ENCODE assay signal across 1 cellular context in genomic region chr2:128290356-128290755, GRCh38.
TF ChIP-seq lines count a peak whose summit lies in the region.

No MANE protein-coding gene starts in this region.

TF ChIP-seq in HepG2, 621 proteins besides CTCF, POLR2A, EP300 and RAD21:
- TF ChIP-seq ZNF652 (CRISPR knock-in tag; IDR thresholded peaks at IDR 0.05; ENCODE audit: borderline replicate concordance, low read depth), result no peak
- no peak for TF ChIP-seq ZNF720 (CRISPR knock-in tag; IDR thresholded peaks at IDR 0.05)
- TF ChIP-seq ZBTB20 (CRISPR knock-in tag; IDR thresholded peaks at IDR 0.05; ENCODE audit: borderline replicate concordance, low read depth), result no peak
- no peak for TF ChIP-seq ZNF235 (CRISPR knock-in tag; IDR thresholded peaks at IDR 0.05; ENCODE audit: borderline replicate concordance)
- TF ChIP-seq ZHX1 (CRISPR knock-in tag; IDR thresholded peaks at IDR 0.05; ENCODE audit: low read depth), result no peak
- TF ChIP-seq CHD4 (IDR thresholded peaks at IDR 0.05; ENCODE audit: borderline replicate concordance, low read length), result no peak
- no peak for TF ChIP-seq SP1 (IDR thresholded peaks at IDR 0.05)
- no peak for TF ChIP-seq SP1 (CRISPR knock-in tag; IDR thresholded peaks at IDR 0.05)
- no peak for TF ChIP-seq PITX1 (CRISPR knock-in tag; IDR thresholded peaks at IDR 0.05)
- no peak for TF ChIP-seq ZNF646 (CRISPR knock-in tag; IDR thresholded peaks at IDR 0.05)
- TF ChIP-seq CREM (IDR thresholded peaks at IDR 0.05), result no peak
- no peak for TF ChIP-seq CREM (CRISPR knock-in tag; IDR thresholded peaks at IDR 0.05)
- no peak for TF ChIP-seq CENPBD1 (CRISPR knock-in tag; IDR thresholded peaks at IDR 0.05; ENCODE audit: borderline replicate concordance, low read depth)
- no peak for TF ChIP-seq THAP11 (CRISPR knock-in tag; IDR thresholded peaks at IDR 0.05)
- TF ChIP-seq ZNF232 (CRISPR knock-in tag; IDR thresholded peaks at IDR 0.05; ENCODE audit: borderline replicate concordance), result no peak
- no peak for TF ChIP-seq DMTF1 (CRISPR knock-in tag; IDR thresholded peaks at IDR 0.05)
- TF ChIP-seq POGZ (CRISPR knock-in tag; IDR thresholded peaks at IDR 0.05), result no peak
